Comparison of ENCODE assay signal across 8 cellular contexts in genomic region chr7:30938435-30939316, GRCh38. TPM values are rescaled to one million over a fixed set of nuclear protein-coding genes. Genes with fewer than 3 reads are reported as not detected.
DNase-seq lines count a peak whose midpoint lies in the region; ATAC-seq and TF ChIP-seq lines count a peak whose summit lies in the region.

No MANE protein-coding gene starts in this region.

- H3K9me3 ChIP-seq in A673 (ENCODE audit: low read depth, low read length, poor library complexity, severe bottlenecking) = no peaks in the 10 kb centered on the region
- H3K9me3 ChIP-seq in WERI-Rb-1 (ENCODE audit: severe bottlenecking) = no peaks in the 10 kb centered on the region

- POLR2A ChIA-PET in A673 (lab: Charles Lee; ENCODE audit: low non-redundant PET) = no interaction called here

- ATAC-seq in GM18502 (IDR thresholded peaks at IDR 0.05; ENCODE audit: poor library complexity, unreplicated experiment) (peak; percentile 91), HG02943 (IDR thresholded peaks at IDR 0.05; ENCODE audit: low read depth, unreplicated experiment) (peak; percentile 66)

- TF ChIP-seq CTCF in A673 (conservative IDR thresholded peaks at IDR 0.05; ENCODE audit: low read depth, low read length) (peak; percentile 94), WERI-Rb-1 (IDR thresholded peaks at IDR 0.05; ENCODE audit: low read depth, low read length) (peak; percentile 94)

- intact Hi-C loops in A673 (cut with micrococcal nuclease; ENCODE audit: unreplicated experiment) = no loop called here

- no TSS peak for BruUV-seq in A673 (replicated peaks; lab: Mats Ljungman, UMichigan)

- no peaks in the 10 kb centered on the region for H3K36me3 ChIP-seq in A673 (ENCODE audit: insufficient read depth, low read length, poor library complexity, severe bottlenecking)
- no peaks in the 10 kb centered on the region for H3K36me3 ChIP-seq in WERI-Rb-1

- H3K27me3 ChIP-seq in A673 (replicated peaks; ENCODE audit: insufficient read depth, low read depth, low read length, poor library complexity) (peaks cover 35% of the 10 kb centered on the region), WERI-Rb-1 (ENCODE audit: insufficient read depth, low read depth, severe bottlenecking) (no peaks in the 10 kb centered on the region)

- CTCF ChIA-PET in A673 (lab: Charles Lee) = interaction anchor here (0.6 to 2.7 kb wide), 7 partner anchors 8 to 1843 kb away, joined by 3 to 13 read pairs (median 3); no protein-coding TSS in a partner anchor

- H3K4me1 ChIP-seq in A673 (ENCODE audit: insufficient read depth, low read length, poor library complexity, severe bottlenecking) = peaks cover 7% of the 10 kb centered on the region

- H3K27ac ChIP-seq in A673 (ENCODE audit: low read depth, low read length, poor library complexity, severe bottlenecking) (no peak overlapping the region), WERI-Rb-1 (peak overlapping the region; percentile 97)

- H3K4me3 ChIP-seq in A673 (ENCODE audit: low read depth, low read length, poor library complexity, severe bottlenecking) = no peak overlapping the region
- peak overlapping the region; percentile 46 for H3K4me3 ChIP-seq in WERI-Rb-1 (ENCODE audit: low read depth, low read length)

- DNase-seq in A673 (ENCODE audit: low spot score) (peak; percentile 74), NCI-H2081 treated with DMSO at 0.1 percent for 48 hours (lab: John Stamatoyannopoulos, UW) (peak; percentile 33), WERI-Rb-1 (peak; percentile 97), kidney tubule cell (ENCODE audit: low spot score) (peak; percentile 84)
- DNase-seq in central memory CD4-positive, alpha-beta T cell = peak; percentile 12
- peak; percentile 67 for DNase-seq in stimulated activated CD4-positive, alpha-beta T cell treated with anti-CD3 and anti-CD28 coated beads, Interleukin-4, amount 100 ng/mL, for 24 hours

RNA-seq across cellular contexts. Expression of gene GHRHR, which starts 25.1 kb away (rescaled TPM):
- not detected in 2 replicates for total RNA-seq in A673 (2021)

RNA-seq across cellular contexts. Expression of gene AQP1, which starts 27.0 kb away (rescaled TPM):
- total RNA-seq in A673 (2021) = 0.37 and 0.49 TPM in 2 replicates

Comparison
In these comparisons a context has a peak if more than half of its experiments do, and no peak if none do; other contexts are left out.
1. DNase-seq: peak in every context shown above with its lines; median percentile 97 in WERI-Rb-1; 84 in kidney tubule cell; 74 in A673; 67 in stimulated activated CD4-positive, alpha-beta T cell treated with anti-CD3 and anti-CD28 coated beads, Interleukin-4, amount 100 ng/mL, for 24 hours; 33 in NCI-H2081 treated with DMSO at 0.1 percent for 48 hours; 12 in central memory CD4-positive, alpha-beta T cell.